Comparison of ENCODE assay signal across 8 cellular contexts in the genomic region with DNA sequence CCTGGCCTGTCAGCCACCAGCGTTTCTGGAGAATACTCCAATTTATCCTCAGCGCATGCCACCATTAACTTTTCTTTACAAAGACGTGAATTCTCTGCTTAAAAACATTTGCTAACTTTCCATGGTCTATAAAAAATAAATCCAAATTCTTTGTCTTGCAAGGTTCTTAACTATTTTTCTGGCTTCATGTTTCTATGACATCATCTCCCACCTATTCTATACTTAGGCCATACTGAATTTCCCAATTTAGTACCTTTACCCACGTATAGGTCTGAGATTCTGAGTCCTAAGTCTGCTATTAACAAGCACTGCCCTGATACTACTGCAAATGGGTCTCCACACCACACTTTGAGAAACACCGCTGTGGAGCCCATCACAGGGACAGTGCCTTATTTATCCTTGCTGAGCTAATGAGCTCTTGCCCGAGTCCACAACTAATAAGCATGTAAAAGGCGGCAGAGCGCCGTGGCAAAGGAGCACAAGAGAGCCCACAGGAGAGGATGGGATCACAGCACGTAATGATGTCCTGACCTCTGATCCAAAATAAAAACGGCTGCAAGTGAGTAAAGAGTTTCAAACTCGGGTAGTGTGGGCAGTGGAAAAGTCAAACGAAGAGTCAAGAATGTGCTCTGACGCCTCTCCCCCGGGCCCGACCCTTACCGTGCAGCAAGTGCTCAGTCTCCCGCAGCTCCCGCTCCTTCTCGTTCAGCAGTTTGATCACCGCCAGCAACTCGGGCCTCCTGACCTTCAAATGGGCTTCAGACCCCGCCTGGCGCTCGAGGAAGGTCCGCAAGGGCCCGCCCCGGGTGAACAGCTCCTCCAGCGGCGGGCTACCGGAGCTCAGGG. TPM values are rescaled to one million over a fixed set of nuclear protein-coding genes. Genes with fewer than 3 reads are reported as not detected.
DNase-seq lines count a peak whose midpoint lies in the region; ATAC-seq and TF ChIP-seq lines count a peak whose summit lies in the region.

No MANE protein-coding gene starts in this region.

- H3K27me3 ChIP-seq in mesenchymal stem cell (ENCODE audit: control insufficient read depth in 1 of 2, insufficient read depth in 1 of 2, low read length in 2 of 2) (no peaks in the 10 kb centered on the region), uterus (no peaks in the 10 kb centered on the region)

- peak overlapping the region in 1 of 2 experiments; percentile 71 for H3K4ac ChIP-seq in mesenchymal stem cell (ENCODE audit: low read depth in 1 of 2, low read length in 2 of 2)

- H3K4me3 ChIP-seq in coronary artery (peak overlapping the region; percentile 84), mesenchymal stem cell (ENCODE audit: insufficient read depth in 1 of 2, low read depth in 1 of 2, low read length in 2 of 2) (peak overlapping the region; percentile 63 to 96), uterus (peak overlapping the region; percentile 75 to 90)

- H3K14ac ChIP-seq in mesenchymal stem cell (ENCODE audit: low read length in 2 of 2), result peak overlapping the region in 1 of 2 experiments; percentile 50

- peak; percentile 16 for ATAC-seq in GM18499 (IDR thresholded peaks at IDR 0.05; ENCODE audit: insufficient read depth, unreplicated experiment)
- peak; percentile 16 for ATAC-seq in HG02970 (IDR thresholded peaks at IDR 0.05; ENCODE audit: low FRiP score, unreplicated experiment)

- peak overlapping the region; percentile 7 for H2AK5ac ChIP-seq in mesenchymal stem cell (ENCODE audit: low read length, severe bottlenecking)

- H3K9me3 ChIP-seq in mesenchymal stem cell (ENCODE audit: control insufficient read depth, low read length) (no peaks in the 10 kb centered on the region), uterus (no peaks in the 10 kb centered on the region)

- H3K9ac ChIP-seq in mesenchymal stem cell (ENCODE audit: low read length), result peak overlapping the region; percentile 94

- H4K91ac ChIP-seq in mesenchymal stem cell (ENCODE audit: low read length), result no peak overlapping the region

- H3K18ac ChIP-seq in mesenchymal stem cell (ENCODE audit: low read depth in 1 of 2, low read length in 2 of 2), result no peak overlapping the region

- peaks cover 3% of the 10 kb centered on the region for H3K4me1 ChIP-seq in mesenchymal stem cell (ENCODE audit: control insufficient read depth, insufficient read depth, low read depth, low read length)
- H3K4me1 ChIP-seq in uterus, result no peaks in the 10 kb centered on the region

- peak overlapping the region; percentile 80 to 88 for H3K27ac ChIP-seq in coronary artery
- H3K27ac ChIP-seq in mesenchymal stem cell (ENCODE audit: low read length, poor library complexity, severe bottlenecking), result peak overlapping the region; percentile 59
- H3K27ac ChIP-seq in uterus, result peak overlapping the region; percentile 81 to 87

- TF ChIP-seq CTCF in coronary artery (IDR thresholded peaks at IDR 0.05) (no peak), uterus (IDR thresholded peaks at IDR 0.05) (no peak)

- H3K4me2 ChIP-seq in mesenchymal stem cell (ENCODE audit: low read length, poor library complexity, severe bottlenecking), result peak overlapping the region; percentile 92

- H4K8ac ChIP-seq in mesenchymal stem cell (ENCODE audit: low read length), result no peak overlapping the region

- peaks cover 3% of the 10 kb centered on the region for H3K79me1 ChIP-seq in mesenchymal stem cell (replicated peaks; ENCODE audit: low read length, poor library complexity, severe bottlenecking)

- WGBS in mesenchymal stem cell, result 1% methylated on average over 24 of the region's 31 CpGs

- DNase-seq in ACHN (peak; percentile 26), RPMI7951 (ENCODE audit: low read depth) (peak; percentile 24), coronary artery (ENCODE audit: low spot score) (no peak), mesenchymal stem cell (peak; percentile 52), uterus (no peak), HuH-7 (ENCODE audit: low spot score) (no peak)

- in situ Hi-C loops in ACHN (cut with HindIII; ENCODE audit: low pct_ligation_motif_present, low pct_unique_long_range_greater_than_20kb, low sequenced_read_pairs), result no loop called here

- H2BK5ac ChIP-seq in mesenchymal stem cell (ENCODE audit: low read depth, low read length, poor library complexity, severe bottlenecking), result no peak overlapping the region

- no peak overlapping the region for H2BK120ac ChIP-seq in mesenchymal stem cell (ENCODE audit: low read depth, low read length)

- no peak overlapping the region for H2AFZ ChIP-seq in mesenchymal stem cell (ENCODE audit: low read depth, low read length)

- H2BK15ac ChIP-seq in mesenchymal stem cell (ENCODE audit: low read depth, poor library complexity, severe bottlenecking), result no peak overlapping the region

- intact Hi-C loops in uterus (cut with DNase I; ENCODE audit: low total_unique reads), result no loop called here

- H3K36me3 ChIP-seq in mesenchymal stem cell (ENCODE audit: control insufficient read depth in 1 of 2, insufficient read depth in 2 of 2, low read depth in 1 of 2, low read length in 2 of 2) (peaks cover 0 to 21% of the 10 kb centered on the region in 2 experiments), uterus (no peaks in the 10 kb centered on the region)

- H2BK12ac ChIP-seq in mesenchymal stem cell (ENCODE audit: low read length in 2 of 2), result peak overlapping the region in 1 of 2 experiments; percentile 6

- TF ChIP-seq POLR2A in uterus (IDR thresholded peaks at IDR 0.05), result no peak

- H3K23ac ChIP-seq in mesenchymal stem cell (ENCODE audit: low read length in 2 of 2), result peak overlapping the region in 1 of 2 experiments; percentile 9

RNA-seq across cellular contexts. Expression of a gene that starts 0.5 kb away (rescaled TPM):
- 19.7 and 25.0 TPM in 2 replicates for total RNA-seq in RPMI7951 (2014; rRNA removed; shearing (Covaris generic))
- polyA plus RNA-seq in mesenchymal stem cell (2013, experiment 1 of 2), result 24.7 TPM
- polyA plus RNA-seq in mesenchymal stem cell (2013, experiment 2 of 2), result 25.1 TPM
- total RNA-seq in uterus, result 10 to 100 TPM in 3 of 4 donors, 1 to 10 TPM in 1; 9.5 to 26.4 (median 15.7) TPM

RNA-seq across cellular contexts. Expression of a gene that starts 19.1 kb away (rescaled TPM):
- 75.8 and 102 TPM in 2 replicates for total RNA-seq in RPMI7951 (2014; rRNA removed; shearing (Covaris generic))
- polyA plus RNA-seq in mesenchymal stem cell (2013, experiment 1 of 2), result 5.9 TPM
- polyA plus RNA-seq in mesenchymal stem cell (2013, experiment 2 of 2), result 5.8 TPM
- 10 to 100 TPM in 1 of 4 donors, 1 to 10 TPM in 3; 1.8 to 27.8 (median 4.6) TPM for total RNA-seq in uterus

Comparison
In these comparisons a context has a peak if more than half of its experiments do, and no peak if none do; other contexts are left out.
1. DNase-seq: peak in ACHN (single experiment), RPMI7951 (single experiment) and mesenchymal stem cell (single experiment); none in coronary artery (single experiment), uterus (0 of 2) and HuH-7 (single experiment).
2. Peak in every context shown above with its lines, with median percentiles within 50 percentile points of each other: H3K27ac ChIP-seq and H3K4me3 ChIP-seq.